ENCODE assay signal across 1 cellular context in genomic region chr7:39733881-39734571, GRCh38.
TF ChIP-seq lines count a peak whose summit lies in the region.

No MANE protein-coding gene starts in this region.

TF ChIP-seq in GM12878, 131 proteins besides CTCF, POLR2A, EP300 and RAD21 (continued from another document):
- TF ChIP-seq BCL3 (IDR thresholded peaks at IDR 0.05; ENCODE audit: borderline replicate concordance, insufficient read depth, low read depth, low read length, poor library complexity, severe bottlenecking) (no peak), KLF5 (IDR thresholded peaks at IDR 0.05; ENCODE audit: partially characterized antibody) (no peak), PML (IDR thresholded peaks at IDR 0.05; ENCODE audit: low read length) (no peak), IKZF2 (IDR thresholded peaks at IDR 0.05) (peak; percentile 53 to 58; a peak in 3 of 4 replicates), POLR2AphosphoS2 (IDR thresholded peaks at IDR 0.05; ENCODE audit: low read depth, low read length) (no peak), RB1 (IDR thresholded peaks at IDR 0.05; ENCODE audit: borderline replicate concordance) (no peak), SREBF2 (IDR thresholded peaks at IDR 0.05; ENCODE audit: low read length) (no peak), IRF3 (IDR thresholded peaks at IDR 0.05) (no peak), NKRF (conservative IDR thresholded peaks at IDR 0.05) (no peak; the same call in 1 of the 2 replicates), MEF2A (IDR thresholded peaks at IDR 0.05; ENCODE audit: insufficient read depth, low read depth, low read length) (no peak), HDAC2 (IDR thresholded peaks at IDR 0.05) (no peak), RAD51 (IDR thresholded peaks at IDR 0.05) (no peak), E2F8 (IDR thresholded peaks at IDR 0.05; ENCODE audit: low read depth, partially characterized antibody) (no peak), DPF2 (IDR thresholded peaks at IDR 0.05) (peak; percentile 27; the same call in 1 of the 2 replicates), GABPA (IDR thresholded peaks at IDR 0.05; ENCODE audit: low read depth) (no peak), SKIL (IDR thresholded peaks at IDR 0.05; ENCODE audit: low read depth, poor library complexity, severe bottlenecking) (no peak), BHLHE40 (IDR thresholded peaks at IDR 0.05; ENCODE audit: borderline replicate concordance in 1 of 2, low read depth in 2 of 2, low read length in 1 of 2) (no peak), ZBTB4 (CRISPR knock-in tag; IDR thresholded peaks at IDR 0.05) (no peak), BACH1 (IDR thresholded peaks at IDR 0.05; ENCODE audit: borderline replicate concordance) (peak; percentile 22; the same call in 1 of the 2 replicates), NR2F1 (conservative IDR thresholded peaks at IDR 0.05) (no peak), RBBP5 (conservative IDR thresholded peaks at IDR 0.05) (no peak), SPI1 (IDR thresholded peaks at IDR 0.05; ENCODE audit: borderline replicate concordance, insufficient read depth, low read depth, low read length) (peak; percentile 87), HDGF (IDR thresholded peaks at IDR 0.05) (no peak), EED (IDR thresholded peaks at IDR 0.05; ENCODE audit: low read depth) (no peak; the same call in 1 of the 2 replicates), CHD2 (IDR thresholded peaks at IDR 0.05; ENCODE audit: borderline replicate concordance, low read depth, low read length) (no peak), CREM (IDR thresholded peaks at IDR 0.05; ENCODE audit: low read depth) (no peak), SMAD1 (IDR thresholded peaks at IDR 0.05; ENCODE audit: low read depth, partially characterized antibody) (no peak), ESRRA (IDR thresholded peaks at IDR 0.05; ENCODE audit: low read length) (no peak), FOXM1 (IDR thresholded peaks at IDR 0.05; ENCODE audit: low read depth, low read length) (no peak), YY1 (IDR thresholded peaks at IDR 0.05; ENCODE audit: low read depth, low read length) (no peak), JUNB (IDR thresholded peaks at IDR 0.05) (peak; percentile 27), BCL11A (IDR thresholded peaks at IDR 0.05; ENCODE audit: low read depth, low read length) (peak; percentile 45; the same call in 1 of the 2 replicates), ZNF592 (IDR thresholded peaks at IDR 0.05) (no peak)
